ENCODE assay signal across 18 cellular contexts in the genomic region with DNA sequence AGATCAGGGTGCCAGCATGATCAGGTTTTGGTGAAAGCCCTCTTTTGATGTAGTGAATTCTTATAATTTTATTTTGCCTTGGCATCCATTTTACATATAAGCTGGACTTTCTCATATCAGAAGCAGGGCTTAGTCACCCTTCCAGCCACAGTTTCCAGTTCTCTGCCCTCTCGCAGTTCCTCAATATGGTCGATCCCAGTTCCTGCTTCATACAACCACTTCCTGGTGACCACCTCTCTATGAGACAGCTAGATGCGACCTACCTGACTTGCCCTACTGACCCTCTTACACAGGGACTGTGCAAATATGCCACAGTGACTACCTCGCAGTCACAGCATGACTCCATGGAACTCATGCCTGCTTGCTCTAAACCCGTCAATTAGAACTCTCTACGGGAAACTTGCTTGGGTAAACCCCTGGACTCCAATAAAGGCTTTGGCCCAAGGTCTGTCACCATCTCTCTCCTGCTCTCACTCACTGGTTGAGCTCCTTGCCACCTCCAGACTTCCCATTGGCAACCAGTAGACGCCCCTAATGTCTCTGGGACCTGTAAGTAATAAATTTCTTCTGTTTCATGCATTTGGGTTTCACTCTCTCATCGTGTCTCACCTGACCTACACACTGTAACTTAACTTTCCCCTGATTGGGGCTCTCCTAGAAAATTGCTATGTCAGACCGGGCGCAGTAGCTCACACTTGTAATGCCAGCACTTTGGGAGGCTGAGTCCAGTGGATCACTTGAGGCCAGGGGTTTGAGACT. TPM values are rescaled to one million over a fixed set of nuclear protein-coding genes. Genes with fewer than 3 reads are reported as not detected.
DNase-seq lines count a peak whose midpoint lies in the region; ATAC-seq, FAIRE-seq and TF ChIP-seq lines count a peak whose summit lies in the region.
"Had no signal": no experiment of that assay in that cellular context is flagged by ENCODE, and none has a peak within 500 bp of the region (broad histone marks: within the 10 kb centered on the region; RNA-seq: fewer than 3 reads in every experiment).

No MANE protein-coding gene starts in this region.

- no peak for FAIRE-seq in GM12878 (lab: Jason Lieb, UNC)

- no peaks in the 10 kb centered on the region for H3K4me1 ChIP-seq in GM12878 (ENCODE audit: control insufficient read depth, insufficient read depth, low read length)
- H3K4me1 ChIP-seq in osteoblast (ENCODE audit: insufficient read depth, low read length): no peaks in the 10 kb centered on the region
- H3K4me1 ChIP-seq in Karpas-422 (ENCODE audit: low read length): no peaks in the 10 kb centered on the region

- TF ChIP-seq CTCF in GM12878 (IDR thresholded peaks at IDR 0.05 in 2 of 3, conservative IDR thresholded peaks at IDR 0.05 in 1 of 3; ENCODE audit: control insufficient read depth in 2 of 3, extremely low read depth in 1 of 3, insufficient read depth in 1 of 3, low read depth in 3 of 3, low read length in 3 of 3) (no peak), osteoblast (IDR thresholded peaks at IDR 0.05; ENCODE audit: extremely low read depth, low read depth, low read length) (no peak)

- H3K36me3 ChIP-seq in H7 (replicated peaks; ENCODE audit: control insufficient read depth, insufficient read depth, low read length): no peaks in the 10 kb centered on the region
- H3K36me3 ChIP-seq in GM12878 (ENCODE audit: control insufficient read depth in 2 of 2, insufficient read depth in 2 of 2, low read length in 1 of 2): no peaks in the 10 kb centered on the region
- H3K36me3 ChIP-seq in osteoblast (ENCODE audit: insufficient read depth, low read length): no peaks in the 10 kb centered on the region
- H3K36me3 ChIP-seq in Karpas-422 (ENCODE audit: insufficient read depth, low read length): no peaks in the 10 kb centered on the region

- ATAC-seq in GM12878 (no peak), HG03354 (IDR thresholded peaks at IDR 0.05; ENCODE audit: poor library complexity, severe bottlenecking, unreplicated experiment) (no peak)
- ATAC-seq: HCT116 had no signal

- no peaks in the 10 kb centered on the region for H3K9me3 ChIP-seq in GM12878 (replicated peaks; ENCODE audit: control insufficient read depth, insufficient read depth, low read length)
- no peaks in the 10 kb centered on the region for H3K9me3 ChIP-seq in osteoblast (ENCODE audit: low read depth, low read length)
- H3K9me3 ChIP-seq in Karpas-422 (ENCODE audit: low read length): no peaks in the 10 kb centered on the region

- no peak for TF ChIP-seq RAD21 in GM12878 (IDR thresholded peaks at IDR 0.05; ENCODE audit: insufficient read depth, low read depth, low read length)

- H2AFZ ChIP-seq in GM12878 (ENCODE audit: control insufficient read depth, low read depth, low read length) (no peak overlapping the region), osteoblast (ENCODE audit: low read length) (no peak overlapping the region), Karpas-422 (ENCODE audit: low read length) (no peak overlapping the region)

- 27% methylated on average over 10 of the region's 10 CpGs for WGBS in GM12878 (ENCODE audit: insufficient coverage, insufficient replicate concordance, low lambda C conversion rate, missing lambda C conversion rate)

- no peaks in the 10 kb centered on the region for H3K27me3 ChIP-seq in H7 (ENCODE audit: control insufficient read depth, insufficient read depth, low read length)
- no peaks in the 10 kb centered on the region; a peak in 1 of 4 replicates for H3K27me3 ChIP-seq in GM12878 (replicated peaks in 1 of 2; ENCODE audit: control insufficient read depth in 2 of 2, insufficient read depth in 2 of 2, low read length in 1 of 2)
- peaks cover 45% of the 10 kb centered on the region for H3K27me3 ChIP-seq in osteoblast (ENCODE audit: insufficient read depth, low read length)
- no peaks in the 10 kb centered on the region for H3K27me3 ChIP-seq in Karpas-422 (ENCODE audit: low read length)

- H3K27ac ChIP-seq in GM12878 (ENCODE audit: control insufficient read depth, insufficient read depth) (no peak overlapping the region), osteoblast (ENCODE audit: low read depth, low read length) (no peak overlapping the region), Karpas-422 (ENCODE audit: low read length) (no peak overlapping the region)
- H3K27ac ChIP-seq: RWPE1 had no signal

- no peak overlapping the region for H3K4me3 ChIP-seq in H7 (ENCODE audit: insufficient read depth, low read depth, low read length)
- no peak overlapping the region for H3K4me3 ChIP-seq in GM12878
- H3K4me3 ChIP-seq in osteoblast (ENCODE audit: insufficient read depth, low read length): no peak overlapping the region
- no peak overlapping the region for H3K4me3 ChIP-seq in Karpas-422 (ENCODE audit: low read length)

- CTCF ChIA-PET in GM12878 (lab: Yijun Ruan, JAX): interaction anchor here (1.0 to 2.2 kb wide), 3 partner anchors 10 to 22 kb away, joined by 5 to 9 read pairs (median 5); partner anchors contain the start of gene CD300LG

- BruUV-seq in GM12878 (replicated peaks; lab: Mats Ljungman, UMichigan): no TSS peak

- H4K20me1 ChIP-seq in GM12878 (ENCODE audit: control insufficient read depth, insufficient read depth) (no peaks in the 10 kb centered on the region), osteoblast (ENCODE audit: insufficient read depth, low read length) (no peaks in the 10 kb centered on the region), Karpas-422 (ENCODE audit: insufficient read depth, low read depth, low read length) (no peaks in the 10 kb centered on the region)

- SMC1A ChIA-PET in GM12878 (lab: Charles Lee; ENCODE audit: uncharacterized antibody, unreplicated experiment): interaction anchor here (1.1 kb wide), 1 partner anchor 10 kb away, joined by 3 read pairs; no protein-coding TSS in a partner anchor

- H3K9ac ChIP-seq in GM12878 (ENCODE audit: control insufficient read depth, insufficient read depth, low read length) (no peak overlapping the region), Karpas-422 (ENCODE audit: low read length) (no peak overlapping the region)

- RAD21 ChIA-PET in GM12878 (lab: Charles Lee; ENCODE audit: unreplicated experiment): no interaction called here

- in situ Hi-C loops in GM12878 (cut with MboI): no loop called here

- TF ChIP-seq EP300 in GM12878 (IDR thresholded peaks at IDR 0.05; ENCODE audit: borderline replicate concordance in 1 of 2, control insufficient read depth in 1 of 2, low read depth in 2 of 2, low read length in 2 of 2): no peak

- intact Hi-C loops in GM12878 (cut with micrococcal nuclease; ENCODE audit: unreplicated experiment) (no loop called here), posterior vena cava (cut with DNase I) (no loop called here)

- DNase-seq in H7 (peak; percentile 2), NOMO-1 (lab: John Stamatoyannopoulos, UW; ENCODE audit: unreplicated experiment in 2 of 2) (peak; percentile 10 to 45), GM12878 (ENCODE audit: low read depth, low spot score) (no peak), posterior vena cava (ENCODE audit: low spot score) (peak; percentile 8), Ammon's horn (ENCODE audit: low spot score) (no peak), osteoblast (ENCODE audit: insufficient read length, low spot score, missing footprints) (no peak), Karpas-422 (no peak)
- DNase-seq: DMS 273 treated with DMSO at 0.1 percent for 48 hours, NCI-H187 treated with DMSO at 0.1 percent for 48 hours, NCI-H2171, NCI-H510A treated with DMSO at 0.1 percent for 48 hours, T-helper 1 cell had no signal

- POLR2A ChIA-PET in GM12878 (lab: Charles Lee): no interaction called here

- TF ChIP-seq POLR2A in GM12878 (IDR thresholded peaks at IDR 0.05; ENCODE audit: low read depth, low read length): no peak

- H3K79me2 ChIP-seq in GM12878 (ENCODE audit: control insufficient read depth, insufficient read depth, low read length): no peaks in the 10 kb centered on the region
- H3K79me2 ChIP-seq in osteoblast (ENCODE audit: insufficient read depth, low read length): no peaks in the 10 kb centered on the region
- H3K79me2 ChIP-seq in Karpas-422 (ENCODE audit: low read length): no peaks in the 10 kb centered on the region

- H3K9me2 ChIP-seq in Karpas-422 (replicated peaks; ENCODE audit: insufficient read depth, low read length): no peaks in the 10 kb centered on the region

- no peak overlapping the region for H3K4me2 ChIP-seq in GM12878 (ENCODE audit: control insufficient read depth, insufficient read depth)
- no peak overlapping the region for H3K4me2 ChIP-seq in osteoblast (ENCODE audit: insufficient read depth, low read length)
- H3K4me2 ChIP-seq in Karpas-422 (ENCODE audit: low read depth, low read length, poor library complexity, severe bottlenecking): no peak overlapping the region

RNA-seq across cellular contexts. Expression of gene CD300LG, which starts 21.4 kb away (rescaled TPM):
- not detected in 2 replicates for total RNA-seq in H7 (2014; rRNA removed; shearing (Covaris generic))
- not detected in 2 replicates for total RNA-seq in GM12878 (2013; cell fraction: nucleolus; rRNA removed)
- total RNA-seq in GM12878 (2014; rRNA removed): not detected in 2 replicates
- not detected in 2 replicates for total RNA-seq in GM12878 (2014; rRNA removed; fragmentation: Illumina TruSeq; extraction: Trizol)
- not detected in 2 replicates for total RNA-seq in GM12878 (2021)
- not detected for polyA plus RNA-seq in GM12878 (2011; ENCODE audit: low read depth)
- polyA plus RNA-seq in GM12878 (2011; rRNA removed): not detected in 2 replicates
- polyA plus RNA-seq in GM12878 (2011; cell fraction: cytosol; rRNA removed): 0.01 TPM in 1 of 2 replicates, not detected in the other
- polyA plus RNA-seq in GM12878 (2011; cell fraction: nucleus; rRNA removed): not detected in 2 replicates
- polyA plus RNA-seq in GM12878 (2012): not detected in 2 replicates
- polyA plus RNA-seq in GM12878 (2014; fragmentation: Illumina TruSeq; extraction: Trizol): not detected in 2 replicates
- polyA plus RNA-seq in GM12878 (2014; fragmentation: Nextera tagmentation; extraction: Ambion mirVana): not detected
- not detected in 2 replicates for polyA plus RNA-seq in GM12878 (2014; rRNA removed)
- not detected for polyA plus RNA-seq in GM12878 (2016; fragmentation: Nextera tagmentation; extraction: Ambion mirVana)
- polyA minus RNA-seq in GM12878 (2011; rRNA and poly(A)+ RNA removed): not detected in 2 replicates
- not detected in 2 replicates for polyA minus RNA-seq in GM12878 (2011; cell fraction: cytosol; rRNA and poly(A)+ RNA removed)
- polyA minus RNA-seq in GM12878 (2011; cell fraction: nucleus; rRNA and poly(A)+ RNA removed): not detected in 2 replicates
- 1 to 10 TPM; 3.5 to 5.1 TPM for total RNA-seq in posterior vena cava
- not detected in 2 replicates for total RNA-seq in osteoblast
- not detected in 2 replicates for total RNA-seq in Karpas-422 (2014; rRNA removed; shearing (Covaris generic); ENCODE audit: low replicate concordance)
- total RNA-seq: HT1080, SK-MEL-5 had no signal
- polyA plus RNA-seq: BJ had no signal

RNA-seq across cellular contexts. Expression of gene MPP3, which starts 35.5 kb away (rescaled TPM):
- 7.7 and 8.3 TPM in 2 replicates for total RNA-seq in H7 (2014; rRNA removed; shearing (Covaris generic))
- not detected in 2 replicates for total RNA-seq in GM12878 (2013; cell fraction: nucleolus; rRNA removed)
- total RNA-seq in GM12878 (2014; rRNA removed) (not detected in 2 replicates), GM12878 (2014; rRNA removed; fragmentation: Illumina TruSeq; extraction: Trizol) (not detected in 2 replicates), GM12878 (2021) (0.13 TPM in 1 of 2 replicates, not detected in the other), posterior vena cava (10 to 100 TPM in 1 of 2 donors, 1 to 10 TPM in 1; 8.5 to 10.2 TPM), osteoblast (6.2 and 7.1 TPM in 2 replicates)
- polyA plus RNA-seq in GM12878 (2011; ENCODE audit: low read depth): not detected
- polyA plus RNA-seq in GM12878 (2011; rRNA removed) (not detected in 2 replicates), GM12878 (2014; fragmentation: Illumina TruSeq; extraction: Trizol) (not detected in 2 replicates), GM12878 (2014; fragmentation: Nextera tagmentation; extraction: Ambion mirVana) (not detected), GM12878 (2014; rRNA removed) (not detected in 2 replicates), GM12878 (2016; fragmentation: Nextera tagmentation; extraction: Ambion mirVana) (not detected)
- polyA plus RNA-seq in GM12878 (2011; cell fraction: cytosol; rRNA removed): not detected in 2 replicates
- not detected in 2 replicates for polyA plus RNA-seq in GM12878 (2011; cell fraction: nucleus; rRNA removed)
- polyA plus RNA-seq in GM12878 (2012): not detected in 2 replicates
- polyA minus RNA-seq in GM12878 (2011; rRNA and poly(A)+ RNA removed): not detected in 2 replicates
- polyA minus RNA-seq in GM12878 (2011; cell fraction: cytosol; rRNA and poly(A)+ RNA removed): not detected in 2 replicates
- polyA minus RNA-seq in GM12878 (2011; cell fraction: nucleus; rRNA and poly(A)+ RNA removed): not detected in 2 replicates
- total RNA-seq in Karpas-422 (2014; rRNA removed; shearing (Covaris generic); ENCODE audit: low replicate concordance): not detected in 2 replicates

RNA-seq across cellular contexts. Expression of gene MPP2, which starts 38.9 kb away (rescaled TPM):
- 9.0 and 12.2 TPM in 2 replicates for total RNA-seq in H7 (2014; rRNA removed; shearing (Covaris generic))
- 0.52 TPM in 1 of 2 replicates, not detected in the other for total RNA-seq in GM12878 (2013; cell fraction: nucleolus; rRNA removed)
- 0.11 and 0.16 TPM in 2 replicates for total RNA-seq in GM12878 (2014; rRNA removed)
- 0.14 and 0.18 TPM in 2 replicates for total RNA-seq in GM12878 (2014; rRNA removed; fragmentation: Illumina TruSeq; extraction: Trizol)
- 0.21 and 0.56 TPM in 2 replicates for total RNA-seq in GM12878 (2021)
- 0.05 TPM for polyA plus RNA-seq in GM12878 (2011; ENCODE audit: low read depth)
- polyA plus RNA-seq in GM12878 (2011; rRNA removed): 0.07 and 0.23 TPM in 2 replicates
- polyA plus RNA-seq in GM12878 (2011; cell fraction: cytosol; rRNA removed): 0.07 and 0.13 TPM in 2 replicates
- polyA plus RNA-seq in GM12878 (2011; cell fraction: nucleus; rRNA removed): 0.19 and 0.21 TPM in 2 replicates
- polyA plus RNA-seq in GM12878 (2012): 0.20 and 0.65 TPM in 2 replicates
- 0.22 TPM in 1 of 2 replicates, not detected in the other for polyA plus RNA-seq in GM12878 (2014; fragmentation: Illumina TruSeq; extraction: Trizol)
- polyA plus RNA-seq in GM12878 (2014; fragmentation: Nextera tagmentation; extraction: Ambion mirVana): under 1 TPM in 1 of 2 experiments, not detected in 1; 0.02 TPM
- 0.12 and 0.13 TPM in 2 replicates for polyA plus RNA-seq in GM12878 (2014; rRNA removed)
- polyA plus RNA-seq in GM12878 (2016; fragmentation: Nextera tagmentation; extraction: Ambion mirVana): under 1 TPM in 1 of 2 experiments, not detected in 1; 0.11 TPM
- 0.29 and 0.52 TPM in 2 replicates for polyA minus RNA-seq in GM12878 (2011; rRNA and poly(A)+ RNA removed)
- polyA minus RNA-seq in GM12878 (2011; cell fraction: cytosol; rRNA and poly(A)+ RNA removed): 0.67 TPM in 1 of 2 replicates, not detected in the other
- 0.36 and 0.38 TPM in 2 replicates for polyA minus RNA-seq in GM12878 (2011; cell fraction: nucleus; rRNA and poly(A)+ RNA removed)
- 10 to 100 TPM; 11.4 to 15.5 TPM for total RNA-seq in posterior vena cava
- total RNA-seq in osteoblast: 0.59 and 0.72 TPM in 2 replicates
- total RNA-seq in Karpas-422 (2014; rRNA removed; shearing (Covaris generic); ENCODE audit: low replicate concordance): not detected in 2 replicates

Comparison
In these comparisons a context has a peak if more than half of its experiments do, and no peak if none do; other contexts are left out.
1. DNase-seq: peak in H7 (single experiment), NOMO-1 (2 of 2) and posterior vena cava (single experiment); none in GM12878 (single experiment), Ammon's horn (single experiment), osteoblast (single experiment) and Karpas-422 (single experiment).